In the genomic region with DNA sequence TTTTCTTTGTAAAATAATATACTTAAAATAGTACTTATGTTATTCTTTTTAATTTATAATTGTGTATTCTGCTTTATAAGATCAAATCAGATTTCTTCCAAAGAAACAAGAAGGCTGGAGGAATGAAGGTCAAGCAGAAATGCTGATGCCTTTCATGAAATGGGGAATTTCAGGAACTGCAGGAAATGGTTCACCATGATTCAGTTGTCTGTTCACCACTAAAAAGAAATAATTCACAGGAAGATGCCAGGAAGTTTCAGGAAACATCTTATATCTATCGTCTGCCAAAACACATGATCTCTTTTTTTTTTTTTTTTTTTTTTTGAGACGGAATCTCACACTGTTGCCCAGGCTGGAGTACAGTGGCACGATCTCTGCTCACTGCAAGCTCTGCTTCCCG, we compare ENCODE assay signal across 18 cellular contexts. TPM values are rescaled to one million over a fixed set of nuclear protein-coding genes. Genes with fewer than 3 reads are reported as not detected.
"Had no signal": no experiment of that assay in that cellular context is flagged by ENCODE, and none has a peak within 500 bp of the region (broad histone marks: within the 10 kb centered on the region; RNA-seq: fewer than 3 reads in every experiment).

No MANE protein-coding gene starts in this region.

- H3K27me3 ChIP-seq: ascending aorta, foreskin keratinocyte had no signal

- H3K4me3 ChIP-seq: ascending aorta, prostate gland had no signal

- H3K36me3 ChIP-seq: ascending aorta, prostate gland had no signal

- ATAC-seq: activated CD8-positive, alpha-beta T cell treated with anti-CD3 and anti-CD28 coated beads, Interleukin-2, amount 10 ng/mL, durations not matched to agents 7 days and 5 days; foreskin keratinocyte; left lobe of liver; sciatic nerve had no signal

- H3K27ac ChIP-seq: ascending aorta, foreskin keratinocyte, prostate gland had no signal

- H3K4me1 ChIP-seq: ascending aorta, prostate gland had no signal

- DNase-seq: activated CD4-positive, alpha-beta T cell treated with anti-CD3 and anti-CD28 coated beads for 4 hours; activated CD8-positive, alpha-beta memory T cell treated with anti-CD3 and anti-CD28 coated beads, Interleukin-2, amount 50 U/mL, for 48 hours; activated CD8-positive, alpha-beta T cell treated with anti-CD3 and anti-CD28 coated beads, Interleukin-2, amount 10 ng/mL, durations not matched to agents 7 days and 5 days; activated naive CD4-positive, alpha-beta T cell; effector CD4-positive, alpha-beta T cell; foreskin keratinocyte; head of caudate nucleus; occipital lobe; stimulated activated CD4-positive, alpha-beta T cell treated with anti-CD3 and anti-CD28 coated beads, Interleukin-2, amount 100 ng/mL, for 24 hours; stimulated activated naive CD4-positive, alpha-beta T cell; T-helper 1 cell; trophoblast cell had no signal

- FAIRE-seq: colon had no signal

- H3K9me3 ChIP-seq: ascending aorta, prostate gland had no signal

RNA-seq across cellular contexts. Expression of gene SCEL, which starts 15.7 kb away (rescaled TPM):
- total RNA-seq: activated CD8-positive, alpha-beta T cell treated with anti-CD3 and anti-CD28 coated beads, Interleukin-2, amount 10 ng/mL, durations not matched to agents 7 days and 5 days; ascending aorta; cardiac septum; left lobe of liver had no signal
